In the genomic region with DNA sequence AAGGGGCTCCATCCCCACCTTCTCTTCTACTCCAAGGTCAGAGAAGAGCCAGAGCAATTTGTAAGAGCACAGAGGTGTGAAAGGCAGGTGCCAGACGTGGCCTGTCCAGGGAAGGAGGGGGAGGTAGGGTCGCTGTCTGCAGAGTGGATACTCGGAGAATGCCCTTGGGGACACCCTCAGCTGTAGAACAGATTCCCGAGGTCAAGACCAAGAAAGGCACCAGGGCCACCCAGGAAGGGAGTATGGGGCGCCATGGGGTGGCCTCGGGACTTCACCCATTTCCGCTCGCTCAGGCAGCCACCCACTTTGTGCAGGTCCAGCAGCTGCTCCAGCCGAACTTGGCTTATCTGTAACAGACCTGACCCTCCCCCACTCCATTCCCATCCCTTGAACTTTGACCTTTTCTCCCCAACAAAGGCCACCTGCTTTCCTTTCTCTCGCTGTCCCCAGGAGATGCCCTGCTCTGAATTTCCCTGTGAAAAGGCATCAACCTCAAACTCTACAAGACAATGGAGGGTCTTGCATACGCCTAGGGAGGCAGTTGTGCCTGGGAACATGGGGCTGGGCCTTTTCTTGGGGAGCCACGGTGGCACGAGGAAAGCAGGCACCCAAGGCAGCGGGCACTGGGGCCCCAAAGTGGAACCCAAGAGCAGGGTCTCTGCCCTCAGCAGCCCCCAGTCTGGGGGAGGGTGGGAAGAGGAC, we compare ENCODE assay signal across 16 cellular contexts. TPM values are rescaled to one million over a fixed set of nuclear protein-coding genes. Genes with fewer than 3 reads are reported as not detected.
DNase-seq lines count a peak whose midpoint lies in the region; ATAC-seq and TF ChIP-seq lines count a peak whose summit lies in the region.
"Had no signal": no experiment of that assay in that cellular context is flagged by ENCODE, and none has a peak within 500 bp of the region (broad histone marks: within the 10 kb centered on the region; RNA-seq: fewer than 3 reads in every experiment).

No MANE protein-coding gene starts in this region.

- no peaks in the 10 kb centered on the region for H3K36me3 Mint-ChIP-seq in nephron progenitor cell (ENCODE audit: low read depth)

- H3K36me3 ChIP-seq in SJCRH30 (no peaks in the 10 kb centered on the region), prostate gland (no peaks in the 10 kb centered on the region)

- H3K4me3 ChIP-seq in SJCRH30 (no peak overlapping the region), prostate gland (no peak overlapping the region)

- DNase-seq in ELF-1 (ENCODE audit: low read depth, low spot score) (peak; percentile 93), SJCRH30 (peak; percentile 29 to 41), iPS DF 4.7 (ENCODE audit: extremely low read depth, low spot score) (peak; percentile 99), nephron progenitor cell (peak; percentile 16), NCI-H82 treated with DMSO at 0.1 percent for 48 hours (lab: John Stamatoyannopoulos, UW; ENCODE audit: unreplicated experiment) (no peak), NCI-H446 (lab: John Stamatoyannopoulos, UW) (no peak), prostate gland (ENCODE audit: low spot score) (no peak)
- DNase-seq: C1 segment of cervical spinal cord, DMS153, EL, Karpas-422, NCI-H1930, NCI-H526, PC-3 had no signal

- no peak for TF ChIP-seq POLR2A in prostate gland (IDR thresholded peaks at IDR 0.05)

- 90% methylated on average over 14 of the region's 14 CpGs for WGBS in prostate gland

- no peaks in the 10 kb centered on the region for H3K9me3 Mint-ChIP-seq in nephron progenitor cell

- TF ChIP-seq CTCF in nephron progenitor cell (IDR thresholded peaks at IDR 0.05), result no peak
- no peak for TF ChIP-seq CTCF in prostate gland (IDR thresholded peaks at IDR 0.05)

- H3K27me3 ChIP-seq in SJCRH30, result no peaks in the 10 kb centered on the region
- H3K27me3 ChIP-seq in prostate gland (replicated peaks; ENCODE audit: insufficient read depth), result no peaks in the 10 kb centered on the region

- intact Hi-C loops in prostate gland (cut with DNase I), result no loop called here

- H3K27me3 Mint-ChIP-seq in nephron progenitor cell (ENCODE audit: low read depth, poor library complexity), result peaks cover 18% of the 10 kb centered on the region

- ATAC-seq in GM21723 (IDR thresholded peaks at IDR 0.05; ENCODE audit: unreplicated experiment), result no peak
- ATAC-seq: HCT116, PC-3 had no signal

- no peaks in the 10 kb centered on the region for H3K9me3 ChIP-seq in SJCRH30 (replicated peaks)
- no peaks in the 10 kb centered on the region for H3K9me3 ChIP-seq in prostate gland

- H3K4me1 Mint-ChIP-seq in nephron progenitor cell, result peaks cover 57% of the 10 kb centered on the region

- H3K27ac Mint-ChIP-seq in nephron progenitor cell, result peak overlapping the region; percentile 17

- H3K4me1 ChIP-seq in SJCRH30, result 0 out of 2 replicates have a peak, but pooled peaks cover 6% of the 10 kb centered on the region
- no peaks in the 10 kb centered on the region for H3K4me1 ChIP-seq in prostate gland (replicated peaks)

- H3K27ac ChIP-seq in SJCRH30 (no peak overlapping the region), prostate gland (no peak overlapping the region)

- peak overlapping the region; percentile 40 for H3K4me3 Mint-ChIP-seq in nephron progenitor cell

RNA-seq across cellular contexts. Expression of gene AXIN2, which starts 11.3 kb away (rescaled TPM):
- total RNA-seq in SJCRH30 (2014; rRNA removed; shearing (Covaris generic)), result 6.5 and 8.5 TPM in 2 replicates
- 10 to 100 TPM; 32.3 to 54.6 TPM for total RNA-seq in prostate gland

Comparison
In these comparisons a context has a peak if more than half of its experiments do, and no peak if none do; other contexts are left out.
1. DNase-seq: peak in ELF-1 (single experiment), SJCRH30 (2 of 2), iPS DF 4.7 (single experiment) and nephron progenitor cell (single experiment); none in NCI-H82 treated with DMSO at 0.1 percent for 48 hours (single experiment), NCI-H446 (0 of 2) and prostate gland (single experiment).